ENCODE assay signal across 9 cellular contexts in genomic region chr6:7723041-7723447, GRCh38. TPM values are rescaled to one million over a fixed set of nuclear protein-coding genes. Genes with fewer than 3 reads are reported as not detected.
DNase-seq lines count a peak whose midpoint lies in the region; ATAC-seq and TF ChIP-seq lines count a peak whose summit lies in the region.
"Had no signal": no experiment of that assay in that cellular context is flagged by ENCODE, and none has a peak within 500 bp of the region (broad histone marks: within the 10 kb centered on the region; RNA-seq: fewer than 3 reads in every experiment).

No MANE protein-coding gene starts in this region.

- H3K36me3 ChIP-seq in Peyer's patch, result no peaks in the 10 kb centered on the region

- H3K36me3 Mint-ChIP-seq in activated T-helper 1 cell treated with anti-CD3 and anti-CD28 coated beads, Interleukin-12 subunit alpha, Interleukin-12 subunit beta, Interleukin-2, Interleukin-4 antibody, amounts not matched to agents 30 ng/mL and 10 ng/mL and 1 ng/mL, durations not matched to agents 14 hours and 24 hours and 36 hours (ENCODE audit: low read depth), result peaks cover 2% of the 10 kb centered on the region

- H3K4me1 ChIP-seq in Peyer's patch, result peaks cover 0 to 24% (median 13%) of the 10 kb centered on the region in 4 donors

- H3K4me3 ChIP-seq in Peyer's patch (no peak overlapping the region), foreskin fibroblast (ENCODE audit: low read depth in 1 of 2, low read length in 2 of 2) (no peak overlapping the region)

- no peak overlapping the region for H3K27ac Mint-ChIP-seq in activated T-helper 1 cell treated with anti-CD3 and anti-CD28 coated beads, Interleukin-12 subunit alpha, Interleukin-12 subunit beta, Interleukin-2, Interleukin-4 antibody, amounts not matched to agents 30 ng/mL and 10 ng/mL and 1 ng/mL, durations not matched to agents 14 hours and 24 hours and 36 hours
- H3K27ac Mint-ChIP-seq: dendritic cell treated with granulocyte-macrophage colony-stimulating factor and Interleukin-4, amounts not matched to agents 40 ng/mL and 50 ng/mL, for 4 days had no signal

- no peaks in the 10 kb centered on the region for H3K9me3 Mint-ChIP-seq in activated T-helper 1 cell treated with anti-CD3 and anti-CD28 coated beads, Interleukin-12 subunit alpha, Interleukin-12 subunit beta, Interleukin-2, Interleukin-4 antibody, amounts not matched to agents 30 ng/mL and 10 ng/mL and 1 ng/mL, durations not matched to agents 14 hours and 24 hours and 36 hours
- H3K9me3 Mint-ChIP-seq: dendritic cell treated with granulocyte-macrophage colony-stimulating factor and Interleukin-4, amounts not matched to agents 40 ng/mL and 50 ng/mL, for 4 days had no signal

- H3K4me1 Mint-ChIP-seq in activated T-helper 1 cell treated with anti-CD3 and anti-CD28 coated beads, Interleukin-12 subunit alpha, Interleukin-12 subunit beta, Interleukin-2, Interleukin-4 antibody, amounts not matched to agents 30 ng/mL and 10 ng/mL and 1 ng/mL, durations not matched to agents 14 hours and 24 hours and 36 hours (ENCODE audit: low read depth), result peaks cover 9% of the 10 kb centered on the region

- no peaks in the 10 kb centered on the region for H3K9me3 ChIP-seq in Peyer's patch

- TF ChIP-seq POLR2A in Peyer's patch (IDR thresholded peaks at IDR 0.05), result no peak

- no peak overlapping the region for H3K4me3 Mint-ChIP-seq in activated T-helper 1 cell treated with anti-CD3 and anti-CD28 coated beads, Interleukin-12 subunit alpha, Interleukin-12 subunit beta, Interleukin-2, Interleukin-4 antibody, amounts not matched to agents 30 ng/mL and 10 ng/mL and 1 ng/mL, durations not matched to agents 14 hours and 24 hours and 36 hours
- H3K4me3 Mint-ChIP-seq: dendritic cell treated with granulocyte-macrophage colony-stimulating factor and Interleukin-4, amounts not matched to agents 40 ng/mL and 50 ng/mL, for 4 days had no signal

- H3K27me3 ChIP-seq in Peyer's patch, result peaks cover 0 to 14% of the 10 kb centered on the region in 2 donors

- peak; percentile 42 for ATAC-seq in omental fat pad (ENCODE audit: low FRiP score)
- no peak for ATAC-seq in GM18519 (IDR thresholded peaks at IDR 0.05; ENCODE audit: low FRiP score, unreplicated experiment)

- no peak overlapping the region for H3K27ac ChIP-seq in Peyer's patch

- H3K27me3 Mint-ChIP-seq in activated T-helper 1 cell treated with anti-CD3 and anti-CD28 coated beads, Interleukin-12 subunit alpha, Interleukin-12 subunit beta, Interleukin-2, Interleukin-4 antibody, amounts not matched to agents 30 ng/mL and 10 ng/mL and 1 ng/mL, durations not matched to agents 14 hours and 24 hours and 36 hours (ENCODE audit: insufficient read depth), result peaks cover 52% of the 10 kb centered on the region

- intact Hi-C loops in activated T-helper 1 cell treated with anti-CD3 and anti-CD28 coated beads, Interleukin-12 subunit alpha, Interleukin-12 subunit beta, Interleukin-2, Interleukin-4 antibody, amounts not matched to agents 30 ng/mL and 10 ng/mL and 1 ng/mL, durations not matched to agents 14 hours and 24 hours and 36 hours (cut with micrococcal nuclease), result loop anchor here (1.0 to 10.0 kb wide), 5 partner anchors 188 to 1208 kb away; partner anchors contain the start of gene TXNDC5

- DNase-seq in GF-D8 (lab: John Stamatoyannopoulos, UW) (peak; percentile 15), HuH-7.5 (ENCODE audit: low spot score) (peak; percentile 55), Peyer's patch (peak; percentile 67 to 90 (median 71)), foreskin fibroblast (peak; percentile 52 to 88), omental fat pad (ENCODE audit: low spot score) (peak; percentile 95), ureter (ENCODE audit: low spot score) (peak; percentile 79)
- DNase-seq in activated T-helper 1 cell treated with anti-CD3 and anti-CD28 coated beads, Interleukin-12 subunit alpha, Interleukin-12 subunit beta, Interleukin-2, Interleukin-4 antibody, amounts not matched to agents 30 ng/mL and 10 ng/mL and 1 ng/mL, durations not matched to agents 14 hours and 24 hours and 36 hours (ENCODE audit: low spot score), result peak; percentile 38

- peak; percentile 14 to 57 (median 50) for TF ChIP-seq CTCF in Peyer's patch (IDR thresholded peaks at IDR 0.05)
- TF ChIP-seq CTCF in foreskin fibroblast (IDR thresholded peaks at IDR 0.05; ENCODE audit: low read depth, low read length), result peak; percentile 63
- TF ChIP-seq CTCF in omental fat pad (IDR thresholded peaks at IDR 0.05), result no peak

RNA-seq across cellular contexts. Expression of gene BMP6, which starts 2.9 kb away (rescaled TPM):
- total RNA-seq in Peyer's patch (1 to 10 TPM in 3 of 4 donors, under 1 TPM in 1; 0.88 to 3.6 (median 2.2) TPM), omental fat pad (10 to 100 TPM in 3 of 4 donors, 1 to 10 TPM in 1; 4.6 to 72.2 (median 20.7) TPM), ureter (1.8 TPM)
- 0.86 and 1.1 TPM in 2 replicates for total RNA-seq in activated T-helper 1 cell treated with anti-CD3 and anti-CD28 coated beads, Interleukin-12 subunit alpha, Interleukin-12 subunit beta, Interleukin-2, Interleukin-4 antibody, amounts not matched to agents 30 ng/mL and 10 ng/mL and 1 ng/mL, durations not matched to agents 14 hours and 24 hours and 36 hours

Comparison
In these comparisons a context has a peak if more than half of its experiments do, and no peak if none do; other contexts are left out.
1. DNase-seq: peak in every context shown above with its lines; median percentile 95 in omental fat pad; 79 in ureter; 71 in Peyer's patch; 70 in foreskin fibroblast; 55 in HuH-7.5; 38 in activated T-helper 1 cell treated with anti-CD3 and anti-CD28 coated beads, Interleukin-12 subunit alpha, Interleukin-12 subunit beta, Interleukin-2, Interleukin-4 antibody, amounts not matched to agents 30 ng/mL and 10 ng/mL and 1 ng/mL, durations not matched to agents 14 hours and 24 hours and 36 hours; 15 in GF-D8.
2. CTCF ChIP-seq: peak in Peyer's patch (6 of 6) and foreskin fibroblast (single experiment); none in omental fat pad (0 of 3).